Comparison of ENCODE assay signal across 1 cellular context in genomic region chr2:176637497-176638166, GRCh38.
A peak's percentile ranks its signal among the peaks of the same experiment; 100 is the strongest.
TF ChIP-seq lines count a peak whose summit lies in the region.

No MANE protein-coding gene starts in this region.

TF ChIP-seq in A549, 52 proteins besides CTCF, POLR2A, EP300 and RAD21 (continued from another document):
- TF ChIP-seq PHF8 (IDR thresholded peaks at IDR 0.05; ENCODE audit: borderline replicate concordance, low read depth) (peak; percentile 95), JUN (IDR thresholded peaks at IDR 0.05) (peak; percentile 34 to 75; a peak in 2 of 5 replicates)
